ENCODE assay signal across 22 cellular contexts in the genomic region with DNA sequence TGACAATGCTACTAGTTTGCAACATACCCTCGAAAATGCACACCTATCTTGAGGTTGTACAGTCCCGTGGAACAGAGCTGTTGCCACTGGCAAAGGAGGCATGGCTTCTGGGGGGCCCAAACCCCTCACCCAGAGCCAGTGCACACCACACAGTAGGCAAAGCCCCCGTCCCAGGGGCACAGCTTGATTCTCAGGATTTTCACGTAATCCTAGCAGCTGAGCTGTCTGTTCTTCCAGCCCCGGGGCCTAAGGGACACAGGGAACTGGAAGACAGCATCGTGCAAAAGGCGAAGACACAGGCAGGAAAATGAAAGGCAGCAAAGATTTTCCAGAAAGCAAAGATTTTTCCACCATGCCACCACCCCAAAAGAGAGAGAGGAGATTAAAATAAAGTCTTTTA.
A peak's percentile ranks its signal among the peaks of the same experiment; 100 is the strongest.
DNase-seq lines count a peak whose midpoint lies in the region; ATAC-seq and TF ChIP-seq lines count a peak whose summit lies in the region.
"Had no signal": no experiment of that assay in that cellular context is flagged by ENCODE, and none has a peak within 500 bp of the region (broad histone marks: within the 10 kb centered on the region; RNA-seq: fewer than 3 reads in every experiment).

No MANE protein-coding gene starts in this region.

- H3K27me3 Mint-ChIP-seq in activated CD8-positive, alpha-beta memory T cell treated with anti-CD3 and anti-CD28 coated beads, Interleukin-2, amount 10 ng/mL, durations not matched to agents 7 days and 5 days = no peaks in the 10 kb centered on the region
- H3K27me3 Mint-ChIP-seq in T-helper 17 cell = no peaks in the 10 kb centered on the region
- H3K27me3 Mint-ChIP-seq: CD8-positive, alpha-beta memory T cell had no signal

- ATAC-seq in activated CD8-positive, alpha-beta memory T cell treated with anti-CD3 and anti-CD28 coated beads, Interleukin-2, amount 10 ng/mL, durations not matched to agents 7 days and 5 days = no peak
- ATAC-seq in T-helper 17 cell = no peak
- no peak for ATAC-seq in gastroesophageal sphincter
- no peak for ATAC-seq in HG03095 (IDR thresholded peaks at IDR 0.05; ENCODE audit: unreplicated experiment)

- H3K4me3 ChIP-seq in stomach (no peak overlapping the region), gastroesophageal sphincter (no peak overlapping the region)
- H3K4me3 ChIP-seq: Peyer's patch, SJCRH30 had no signal

- no peaks in the 10 kb centered on the region for H3K36me3 ChIP-seq in stomach
- no peaks in the 10 kb centered on the region for H3K36me3 ChIP-seq in gastroesophageal sphincter
- H3K36me3 ChIP-seq: Peyer's patch, SJCRH30 had no signal

- H3K27me3 ChIP-seq in stomach (peaks cover 0 to 22% (median 0%) of the 10 kb centered on the region in 3 donors), gastroesophageal sphincter (peaks cover 25% of the 10 kb centered on the region)
- H3K27me3 ChIP-seq: Peyer's patch, SJCRH30 had no signal

- no peak overlapping the region for H3K27ac Mint-ChIP-seq in activated CD8-positive, alpha-beta memory T cell treated with anti-CD3 and anti-CD28 coated beads, Interleukin-2, amount 10 ng/mL, durations not matched to agents 7 days and 5 days
- peak overlapping the region; percentile 61 for H3K27ac Mint-ChIP-seq in T-helper 17 cell

- no peak for TF ChIP-seq CTCF in stomach (IDR thresholded peaks at IDR 0.05)
- TF ChIP-seq CTCF in gastroesophageal sphincter (IDR thresholded peaks at IDR 0.05) = no peak

- no peak overlapping the region for H3K4me3 Mint-ChIP-seq in activated CD8-positive, alpha-beta memory T cell treated with anti-CD3 and anti-CD28 coated beads, Interleukin-2, amount 10 ng/mL, durations not matched to agents 7 days and 5 days
- no peak overlapping the region for H3K4me3 Mint-ChIP-seq in T-helper 17 cell
- H3K4me3 Mint-ChIP-seq: CD8-positive, alpha-beta memory T cell had no signal

- DNase-seq in activated CD8-positive, alpha-beta memory T cell treated with anti-CD3 and anti-CD28 coated beads for 24 hours = peak; percentile 21
- DNase-seq in activated CD8-positive, alpha-beta memory T cell treated with anti-CD3 and anti-CD28 coated beads, Interleukin-2, amount 10 ng/mL, durations not matched to agents 7 days and 5 days = no peak
- DNase-seq in T-helper 17 cell (no peak), islet precursor cell (peak; percentile 32), stomach (peak; percentile 21)
- DNase-seq: AML-193; C1 segment of cervical spinal cord; Calu3; CD8-positive, alpha-beta memory T cell; DMS53; GDM1; Karpas-422; NCI-H1417; NCI-H1694 treated with DMSO at 0.1 percent for 48 hours; NCI-H2081 treated with DMSO at 0.1 percent for 48 hours; NCI-H2171 treated with DMSO at 0.1 percent for 48 hours; NCI-H446; NCI-H526; SJCRH30 had no signal

- H3K27ac ChIP-seq in stomach (no peak overlapping the region), gastroesophageal sphincter (no peak overlapping the region)
- H3K27ac ChIP-seq: Peyer's patch, SJCRH30 had no signal

- no peaks in the 10 kb centered on the region for H3K4me1 ChIP-seq in stomach
- H3K4me1 ChIP-seq in gastroesophageal sphincter = no peaks in the 10 kb centered on the region
- H3K4me1 ChIP-seq: Peyer's patch, SJCRH30 had no signal

- H3K36me3 Mint-ChIP-seq in activated CD8-positive, alpha-beta memory T cell treated with anti-CD3 and anti-CD28 coated beads, Interleukin-2, amount 10 ng/mL, durations not matched to agents 7 days and 5 days = peaks cover 2% of the 10 kb centered on the region
- no peaks in the 10 kb centered on the region for H3K36me3 Mint-ChIP-seq in T-helper 17 cell (ENCODE audit: low read depth)

- no peaks in the 10 kb centered on the region for H3K9me3 Mint-ChIP-seq in activated CD8-positive, alpha-beta memory T cell treated with anti-CD3 and anti-CD28 coated beads, Interleukin-2, amount 10 ng/mL, durations not matched to agents 7 days and 5 days (ENCODE audit: low read depth)

- TF ChIP-seq POLR2A in stomach (IDR thresholded peaks at IDR 0.05) = no peak
- TF ChIP-seq POLR2A in gastroesophageal sphincter (IDR thresholded peaks at IDR 0.05) = no peak

- CTCF ChIA-PET in activated CD8-positive, alpha-beta memory T cell treated with anti-CD3 and anti-CD28 coated beads, Interleukin-2, amount 10 ng/mL, durations not matched to agents 7 days and 5 days (lab: Charles Lee) = interaction anchor here (1.6 kb wide), 1 partner anchor 125 kb away, joined by 3 read pairs; no protein-coding TSS in a partner anchor

- WGBS in stomach, 5 donors = 69 to 77% (median 76%) methylated on average over 7 of the region's 7 CpGs
- WGBS in gastroesophageal sphincter (ENCODE audit: low coverage in 1 of 2), 2 donors = 67 to 85% methylated on average over 2 of the region's 7 CpGs

- H3K4me1 Mint-ChIP-seq in activated CD8-positive, alpha-beta memory T cell treated with anti-CD3 and anti-CD28 coated beads, Interleukin-2, amount 10 ng/mL, durations not matched to agents 7 days and 5 days = peaks cover 15% of the 10 kb centered on the region
- peaks cover 9% of the 10 kb centered on the region for H3K4me1 Mint-ChIP-seq in T-helper 17 cell

- no peak for TF ChIP-seq EP300 in stomach (IDR thresholded peaks at IDR 0.05)
- no peak for TF ChIP-seq EP300 in gastroesophageal sphincter (IDR thresholded peaks at IDR 0.05)

- H3K9me3 ChIP-seq in T-helper 17 cell (ENCODE audit: control insufficient read depth, low read length, poor library complexity, severe bottlenecking) = no peaks in the 10 kb centered on the region
- no peaks in the 10 kb centered on the region for H3K9me3 ChIP-seq in stomach
- H3K9me3 ChIP-seq in gastroesophageal sphincter = no peaks in the 10 kb centered on the region
- H3K9me3 ChIP-seq: Peyer's patch, SJCRH30 had no signal

- intact Hi-C loops in stomach (cut with DNase I; ENCODE audit: low total_unique reads) = no loop called here

Comparison
In these comparisons a context has a peak if more than half of its experiments do, and no peak if none do; other contexts are left out.
1. DNase-seq: peak in activated CD8-positive, alpha-beta memory T cell treated with anti-CD3 and anti-CD28 coated beads for 24 hours (single experiment), islet precursor cell (single experiment) and stomach (single experiment); none in activated CD8-positive, alpha-beta memory T cell treated with anti-CD3 and anti-CD28 coated beads, Interleukin-2, amount 10 ng/mL, durations not matched to agents 7 days and 5 days (single experiment) and T-helper 17 cell (0 of 3).